15 cellular contexts compared by ENCODE assay signal in the genomic region with DNA sequence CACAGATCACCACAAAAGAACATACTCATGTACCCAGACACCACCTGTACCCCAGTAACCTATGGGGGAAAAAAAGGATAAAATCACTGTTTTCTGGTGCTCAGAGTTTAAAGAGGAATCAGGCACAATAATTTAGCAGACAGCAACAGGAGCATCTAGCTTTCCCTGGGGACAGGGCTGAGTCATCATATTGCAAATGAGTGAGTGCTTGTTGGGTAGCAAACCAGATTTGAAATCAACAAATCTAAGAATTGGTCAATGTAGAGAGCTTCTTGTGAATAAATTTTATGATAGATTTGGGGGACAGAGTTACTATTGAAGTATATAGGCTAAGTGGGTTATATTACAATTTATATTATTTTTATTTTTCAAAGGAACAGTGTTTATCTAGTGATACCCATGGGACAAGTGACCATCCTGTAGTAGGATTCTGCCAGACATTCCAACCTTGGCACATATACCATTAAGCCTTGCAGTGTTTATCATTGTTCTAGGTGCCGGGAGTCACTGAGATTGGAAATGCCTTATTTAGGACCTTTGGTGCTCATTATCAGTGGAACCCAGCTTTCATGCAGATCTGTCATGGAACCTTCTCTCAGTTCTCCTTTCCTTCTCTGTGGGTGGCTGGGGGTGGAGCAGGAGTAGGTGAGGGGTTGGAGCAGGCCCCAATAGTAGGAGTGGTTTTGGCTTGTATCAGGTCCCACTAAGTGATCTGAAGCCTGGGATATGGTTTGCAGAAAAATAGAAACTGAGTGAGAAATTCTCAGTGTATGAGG.
DNase-seq lines count a peak whose midpoint lies in the region; ATAC-seq lines count a peak whose summit lies in the region.
"Had no signal": no experiment of that assay in that cellular context is flagged by ENCODE, and none has a peak within 500 bp of the region (broad histone marks: within the 10 kb centered on the region; RNA-seq: fewer than 3 reads in every experiment).

No MANE protein-coding gene starts in this region.

- H3K4me3 Mint-ChIP-seq in CD4-positive, alpha-beta memory T cell, result no peak overlapping the region
- no peak overlapping the region for H3K4me3 Mint-ChIP-seq in activated CD8-positive, alpha-beta memory T cell treated with anti-CD3 and anti-CD28 coated beads, Interleukin-2, amount 10 ng/mL, durations not matched to agents 7 days and 5 days
- H3K4me3 Mint-ChIP-seq: activated T-cell treated with anti-CD3 and anti-CD28 coated beads, Interleukin-2, amount 50 U/mL, for 72 hours; IgD-negative memory B cell had no signal

- no peaks in the 10 kb centered on the region for H3K27me3 Mint-ChIP-seq in CD4-positive, alpha-beta memory T cell
- H3K27me3 Mint-ChIP-seq in activated CD8-positive, alpha-beta memory T cell treated with anti-CD3 and anti-CD28 coated beads, Interleukin-2, amount 10 ng/mL, durations not matched to agents 7 days and 5 days, result no peaks in the 10 kb centered on the region
- H3K27me3 Mint-ChIP-seq: IgD-negative memory B cell had no signal

- CTCF ChIA-PET in CD4-positive, alpha-beta memory T cell (lab: Charles Lee; ENCODE audit: partially characterized antibody), result no interaction called here
- CTCF ChIA-PET in activated CD8-positive, alpha-beta memory T cell treated with anti-CD3 and anti-CD28 coated beads, Interleukin-2, amount 10 ng/mL, durations not matched to agents 7 days and 5 days (lab: Charles Lee), result no interaction called here

- intact Hi-C loops in right cardiac atrium (cut with DNase I) (no loop called here), left ventricle myocardium superior (cut with micrococcal nuclease) (no loop called here)
- intact Hi-C loops in CD4-positive, alpha-beta memory T cell (cut with micrococcal nuclease), result no loop called here

- no peaks in the 10 kb centered on the region for H3K36me3 Mint-ChIP-seq in CD4-positive, alpha-beta memory T cell
- no peaks in the 10 kb centered on the region for H3K36me3 Mint-ChIP-seq in activated CD8-positive, alpha-beta memory T cell treated with anti-CD3 and anti-CD28 coated beads, Interleukin-2, amount 10 ng/mL, durations not matched to agents 7 days and 5 days
- H3K36me3 Mint-ChIP-seq: IgD-negative memory B cell had no signal

- H3K9me3 Mint-ChIP-seq in CD4-positive, alpha-beta memory T cell, result peaks cover 0 to 2% (median 0%) of the 10 kb centered on the region in 8 donors
- H3K9me3 Mint-ChIP-seq in activated CD8-positive, alpha-beta memory T cell treated with anti-CD3 and anti-CD28 coated beads, Interleukin-2, amount 10 ng/mL, durations not matched to agents 7 days and 5 days (ENCODE audit: low read depth), result no peaks in the 10 kb centered on the region

- H3K27ac ChIP-seq in right cardiac atrium (ENCODE audit: low read length), result peak overlapping the region; percentile 6
- no peak overlapping the region for H3K27ac ChIP-seq in CD4-positive, alpha-beta memory T cell (ENCODE audit: low read depth, low read length)
- H3K27ac ChIP-seq: upper lobe of left lung had no signal

- H3K4me3 ChIP-seq in right cardiac atrium (ENCODE audit: low read length), result no peak overlapping the region
- no peak overlapping the region for H3K4me3 ChIP-seq in CD4-positive, alpha-beta memory T cell (ENCODE audit: low read length in 2 of 2)
- H3K4me3 ChIP-seq: heart right ventricle, upper lobe of left lung had no signal

- H3K36me3 ChIP-seq in CD4-positive, alpha-beta memory T cell (ENCODE audit: insufficient read depth, low read length), result no peaks in the 10 kb centered on the region
- H3K36me3 ChIP-seq: heart right ventricle, upper lobe of left lung had no signal

- peaks cover 3% of the 10 kb centered on the region for H3K4me1 ChIP-seq in right cardiac atrium (ENCODE audit: control insufficient read depth, insufficient read depth, low read length)
- H3K4me1 ChIP-seq in CD4-positive, alpha-beta memory T cell (ENCODE audit: insufficient read depth, low read length), result peaks cover 9% of the 10 kb centered on the region
- H3K4me1 ChIP-seq: upper lobe of left lung had no signal

- no peaks in the 10 kb centered on the region for H3K9me3 ChIP-seq in right cardiac atrium (ENCODE audit: control insufficient read depth, low read length)
- H3K9me3 ChIP-seq in CD4-positive, alpha-beta memory T cell (ENCODE audit: control insufficient read depth in 1 of 2, low read length in 2 of 2), result no peaks in the 10 kb centered on the region
- H3K9me3 ChIP-seq: heart right ventricle, upper lobe of left lung had no signal

- H3K4me1 Mint-ChIP-seq in CD4-positive, alpha-beta memory T cell, result peaks cover 3 to 13% (median 7%) of the 10 kb centered on the region in 4 donors
- no peaks in the 10 kb centered on the region for H3K4me1 Mint-ChIP-seq in activated CD8-positive, alpha-beta memory T cell treated with anti-CD3 and anti-CD28 coated beads, Interleukin-2, amount 10 ng/mL, durations not matched to agents 7 days and 5 days

- POLR2A ChIA-PET in CD4-positive, alpha-beta memory T cell (lab: Charles Lee; ENCODE audit: partially characterized antibody), result no interaction called here

- DNase-seq in right cardiac atrium (no peak), left ventricle myocardium superior (no peak), NCI-H446 treated with DMSO at 0.1 percent for 48 hours (lab: John Stamatoyannopoulos, UW) (peak; percentile 22), fibroblast of gingiva (ENCODE audit: low read depth) (peak; percentile 78), left lobe of liver (ENCODE audit: low spot score) (no peak), NCI-H2196 treated with DMSO at 0.1 percent for 48 hours (lab: John Stamatoyannopoulos, UW; ENCODE audit: unreplicated experiment) (no peak)
- DNase-seq in CD4-positive, alpha-beta memory T cell, result no peak
- no peak for DNase-seq in activated CD8-positive, alpha-beta memory T cell treated with anti-CD3 and anti-CD28 coated beads, Interleukin-2, amount 10 ng/mL, durations not matched to agents 7 days and 5 days
- DNase-seq: activated CD4-positive, CD25-positive, alpha-beta regulatory T cell treated with anti-CD3 and anti-CD28 coated beads, Interleukin-2, amount 50 U/mL, for 72 hours; activated T-cell treated with anti-CD3 and anti-CD28 coated beads, Interleukin-2, amount 50 U/mL, for 72 hours; effector CD4-positive, alpha-beta T cell; left colon; upper lobe of left lung had no signal

- WGBS in right cardiac atrium, result 70% methylated on average over 1 of the region's 1 CpG

- H3K27ac Mint-ChIP-seq in CD4-positive, alpha-beta memory T cell, result peak overlapping the region in 1 of 7 donors; percentile 4
- no peak overlapping the region for H3K27ac Mint-ChIP-seq in activated CD8-positive, alpha-beta memory T cell treated with anti-CD3 and anti-CD28 coated beads, Interleukin-2, amount 10 ng/mL, durations not matched to agents 7 days and 5 days
- H3K27ac Mint-ChIP-seq: activated T-cell treated with anti-CD3 and anti-CD28 coated beads, Interleukin-2, amount 50 U/mL, for 72 hours; IgD-negative memory B cell had no signal

- ATAC-seq in right cardiac atrium, result no peak
- ATAC-seq in left ventricle myocardium superior, result no peak
- ATAC-seq in left lobe of liver, result no peak
- no peak for ATAC-seq in activated CD8-positive, alpha-beta memory T cell treated with anti-CD3 and anti-CD28 coated beads, Interleukin-2, amount 10 ng/mL, durations not matched to agents 7 days and 5 days
- ATAC-seq: activated T-cell treated with anti-CD3 and anti-CD28 coated beads, Interleukin-2, amount 50 U/mL, for 72 hours; heart right ventricle; left colon had no signal

- H3K27me3 ChIP-seq in right cardiac atrium (ENCODE audit: control insufficient read depth, insufficient read depth), result no peaks in the 10 kb centered on the region
- H3K27me3 ChIP-seq in CD4-positive, alpha-beta memory T cell (ENCODE audit: insufficient read depth, low read length), result no peaks in the 10 kb centered on the region
- H3K27me3 ChIP-seq: heart right ventricle, upper lobe of left lung had no signal

Comparison
In these comparisons a context has a peak if more than half of its experiments do, and no peak if none do; other contexts are left out.
1. DNase-seq: peak in NCI-H446 treated with DMSO at 0.1 percent for 48 hours (single experiment) and fibroblast of gingiva (single experiment); none in right cardiac atrium (0 of 3), left ventricle myocardium superior (single experiment), left lobe of liver (single experiment), CD4-positive, alpha-beta memory T cell (0 of 5), activated CD8-positive, alpha-beta memory T cell treated with anti-CD3 and anti-CD28 coated beads, Interleukin-2, amount 10 ng/mL, durations not matched to agents 7 days and 5 days (single experiment) and NCI-H2196 treated with DMSO at 0.1 percent for 48 hours (single experiment).